In genomic region chr11:75792997-75793800, GRCh38 we compare ENCODE assay signal across 15 cellular contexts. TPM values are rescaled to one million over a fixed set of nuclear protein-coding genes. Genes with fewer than 3 reads are reported as not detected.
DNase-seq lines count a peak whose midpoint lies in the region; ATAC-seq, FAIRE-seq and TF ChIP-seq lines count a peak whose summit lies in the region.
"Had no signal": no experiment of that assay in that cellular context is flagged by ENCODE, and none has a peak within 500 bp of the region (broad histone marks: within the 10 kb centered on the region; RNA-seq: fewer than 3 reads in every experiment).

No MANE protein-coding gene starts in this region.

- intact Hi-C loops in cardiac septum (cut with DNase I) = loop anchor here (5.0 kb wide), 1 partner anchor 86 kb away; no protein-coding TSS in a partner anchor
- intact Hi-C loops in kidney (cut with DNase I) = no loop called here
- intact Hi-C loops in aorta (cut with DNase I) = no loop called here

- no peak overlapping the region for H4K8ac ChIP-seq in neuronal stem cell (ENCODE audit: low read depth, low read length)

- H3K27me3 ChIP-seq in neuronal stem cell (ENCODE audit: control insufficient read depth in 3 of 3, insufficient read depth in 3 of 3, low read depth in 1 of 3, low read length in 3 of 3) (peaks cover 0 to 33% (median 0%) of the 10 kb centered on the region in 3 experiments), aorta (ENCODE audit: control insufficient read depth in 1 of 2, insufficient read depth in 2 of 2, low read length in 1 of 2) (no peaks in the 10 kb centered on the region)

- H3K9me3 ChIP-seq in kidney (ENCODE audit: control insufficient read depth in 1 of 2, low read length in 2 of 2) (no peaks in the 10 kb centered on the region), neuronal stem cell (replicated peaks in 1 of 2; ENCODE audit: control insufficient read depth in 2 of 2, insufficient read depth in 1 of 2, low read depth in 1 of 2, low read length in 2 of 2) (no peaks in the 10 kb centered on the region), aorta (ENCODE audit: control insufficient read depth, low read length) (no peaks in the 10 kb centered on the region)

- no peak overlapping the region for H3K4ac ChIP-seq in neuronal stem cell (ENCODE audit: low read length)

- H2BK15ac ChIP-seq in neuronal stem cell (ENCODE audit: low read length) = no peak overlapping the region

- peak overlapping the region; percentile 39 for H3K18ac ChIP-seq in neuronal stem cell (ENCODE audit: low read length)

- peak overlapping the region; percentile 59 for H3K14ac ChIP-seq in neuronal stem cell (ENCODE audit: low read length)

- H2AK5ac ChIP-seq in neuronal stem cell (ENCODE audit: low read depth, low read length) = no peak overlapping the region

- no CpG with 5 or more reads among the region's 12 CpGs for WGBS in neuronal stem cell (ENCODE audit: extremely low coverage in 2 of 2, insufficient read length in 2 of 2, insufficient replicate concordance in 1 of 2), 2 donors
- 83 to 84% methylated on average over 12 of the region's 12 CpGs for WGBS in aorta, 2 donors

- no peaks in the 10 kb centered on the region for H3K79me1 ChIP-seq in neuronal stem cell (ENCODE audit: low read depth, low read length)

- H3K4me3 ChIP-seq in kidney (ENCODE audit: low read length in 2 of 2) = no peak overlapping the region
- H3K4me3 ChIP-seq in neuronal stem cell (ENCODE audit: low read length in 2 of 2) = no peak overlapping the region
- H3K4me3 ChIP-seq in aorta (ENCODE audit: low read length in 2 of 2) = no peak overlapping the region
- H3K4me3 ChIP-seq: PC-9 had no signal

- H3K4me2 ChIP-seq in neuronal stem cell (ENCODE audit: insufficient read depth, low read length, poor library complexity, severe bottlenecking) = no peak overlapping the region
- H3K4me2 ChIP-seq: PC-9 had no signal

- DNase-seq in cardiac septum (ENCODE audit: low spot score) (peak; percentile 71), kidney (peak; percentile 49), neuronal stem cell (ENCODE audit: low spot score) (no peak), aorta (peak; percentile 17 to 61), NCI-H345 treated with DMSO at 0.1 percent for 48 hours (lab: John Stamatoyannopoulos, UW; ENCODE audit: unreplicated experiment) (no peak), iPS-NIHi7 (ENCODE audit: extremely low spot score) (no peak)
- no peak for DNase-seq in activated CD4-positive, CD25-positive, alpha-beta regulatory T cell (lab: John Stamatoyannopoulos, UW)
- DNase-seq: CD4-positive, alpha-beta memory T cell; DMS79; GOT3; KG1; NCI-H1417 treated with DMSO at 0.1 percent for 48 hours; NCI-H2029; NCI-H510A; PC-9 had no signal

- H3K27ac ChIP-seq in kidney (ENCODE audit: low read depth in 2 of 2, low read length in 2 of 2) (no peak overlapping the region), neuronal stem cell (replicated peaks; ENCODE audit: low read length) (no peak overlapping the region), aorta (ENCODE audit: low read depth in 1 of 2, low read length in 2 of 2) (no peak overlapping the region)
- H3K27ac ChIP-seq: PC-9 had no signal

- no peak overlapping the region for H4K91ac ChIP-seq in neuronal stem cell (ENCODE audit: low read depth, low read length, poor library complexity)

- H2BK120ac ChIP-seq in neuronal stem cell (ENCODE audit: low read depth, low read length) = no peak overlapping the region

- H2BK12ac ChIP-seq in neuronal stem cell (ENCODE audit: low read length) = no peak overlapping the region

- H3K9ac ChIP-seq in kidney (ENCODE audit: low read length in 2 of 2) (no peak overlapping the region), neuronal stem cell (ENCODE audit: low read depth, low read length, poor library complexity) (peak overlapping the region; percentile 6)

- peak overlapping the region; percentile 58 for H3K23ac ChIP-seq in neuronal stem cell (ENCODE audit: low read depth, low read length, poor library complexity)

- no peak for ATAC-seq in aorta (ENCODE audit: low FRiP score)

- no peak overlapping the region for H2BK5ac ChIP-seq in neuronal stem cell (ENCODE audit: low read length)

- no peak overlapping the region for H2AFZ ChIP-seq in neuronal stem cell (ENCODE audit: low read length)
- H2AFZ ChIP-seq: PC-9 had no signal

- H3K36me3 ChIP-seq in kidney (ENCODE audit: control insufficient read depth in 1 of 2, insufficient read depth in 2 of 2, low read length in 2 of 2) = no peaks in the 10 kb centered on the region
- no peaks in the 10 kb centered on the region for H3K36me3 ChIP-seq in neuronal stem cell (replicated peaks in 1 of 2; ENCODE audit: control insufficient read depth in 2 of 2, insufficient read depth in 2 of 2, low read length in 2 of 2)
- no peaks in the 10 kb centered on the region for H3K36me3 ChIP-seq in aorta (ENCODE audit: control insufficient read depth in 1 of 2, insufficient read depth in 2 of 2, low read length in 1 of 2)

- no peak for FAIRE-seq in kidney (lab: Jason Lieb, UNC)

- TF ChIP-seq CTCF in kidney (IDR thresholded peaks at IDR 0.05; ENCODE audit: borderline replicate concordance, extremely low read depth, insufficient read depth) = no peak

- H3K4me1 ChIP-seq in kidney (ENCODE audit: control insufficient read depth in 1 of 2, insufficient read depth in 1 of 2, low read depth in 1 of 2, low read length in 2 of 2) = peaks cover 0 to 4% of the 10 kb centered on the region in 2 donors
- H3K4me1 ChIP-seq in neuronal stem cell (ENCODE audit: control insufficient read depth in 2 of 2, insufficient read depth in 1 of 2, low read depth in 1 of 2, low read length in 2 of 2) = no peaks in the 10 kb centered on the region
- H3K4me1 ChIP-seq in aorta (ENCODE audit: control insufficient read depth in 1 of 2, insufficient read depth in 2 of 2, low read length in 2 of 2) = no peaks in the 10 kb centered on the region

RNA-seq across cellular contexts. Expression of gene UVRAG, which starts 21.8 kb away (rescaled TPM):
- total RNA-seq in cardiac septum = 13.9 TPM
- 27.9 TPM for total RNA-seq in kidney
- polyA plus RNA-seq in kidney (ENCODE audit: insufficient read depth, low read depth, low replicate concordance) = 7.2 TPM
- polyA plus RNA-seq in neuronal stem cell (2013, experiment 1 of 2) = 7.3 TPM
- 7.4 TPM for polyA plus RNA-seq in neuronal stem cell (2013, experiment 2 of 2)
- total RNA-seq in aorta = 10 to 100 TPM; 27.0 to 47.0 TPM
- polyA plus RNA-seq in aorta = 10 to 100 TPM in 1 of 2 donors, 1 to 10 TPM in 1; 7.9 to 13.3 TPM

RNA-seq across cellular contexts. Expression of gene DGAT2, which starts 24.6 kb away (rescaled TPM):
- total RNA-seq in cardiac septum (10.3 TPM), kidney (1.4 TPM), aorta (1 to 10 TPM; 2.3 to 4.4 TPM)
- polyA plus RNA-seq in kidney (ENCODE audit: insufficient read depth, low read depth, low replicate concordance) (7.0 TPM), aorta (under 1 TPM; 0.41 to 0.63 TPM)
- polyA plus RNA-seq in neuronal stem cell (2013, experiment 1 of 2) = 1.9 TPM
- 2.0 TPM for polyA plus RNA-seq in neuronal stem cell (2013, experiment 2 of 2)

Comparison
In these comparisons a context has a peak if more than half of its experiments do, and no peak if none do; other contexts are left out.
1. DNase-seq: peak in cardiac septum (single experiment), kidney (single experiment) and aorta (2 of 2); none in neuronal stem cell (single experiment), activated CD4-positive, CD25-positive, alpha-beta regulatory T cell (0 of 4), NCI-H345 treated with DMSO at 0.1 percent for 48 hours (single experiment) and iPS-NIHi7 (single experiment).